ENCODE assay signal across 17 cellular contexts in genomic region chr16:72902276-72902675, GRCh38.
DNase-seq lines count a peak whose midpoint lies in the region; FAIRE-seq and TF ChIP-seq lines count a peak whose summit lies in the region.
"Had no signal": no experiment of that assay in that cellular context is flagged by ENCODE, and none has a peak within 500 bp of the region (broad histone marks: within the 10 kb centered on the region; RNA-seq: fewer than 3 reads in every experiment).

No MANE protein-coding gene starts in this region.

- H3K4me2 ChIP-seq in BLaER1 treated with 17β-estradiol and CSF1 and Interleukin-3, amounts not matched to agents 10 nM and 100 nM, result peak overlapping the region in 6 of 11 experiments; percentile 15 to 62 (median 30); a peak in 9 of 22 replicates
- H3K4me2 ChIP-seq: GM23338 had no signal

- H3K9ac ChIP-seq in BLaER1 treated with 17β-estradiol and CSF1 and Interleukin-3, amounts not matched to agents 10 nM and 100 nM, result no peak overlapping the region

- no peak overlapping the region for H3K4me3 ChIP-seq in BE2C (ENCODE audit: low read depth, low read length)
- no peak overlapping the region for H3K4me3 ChIP-seq in BLaER1 treated with 17β-estradiol and CSF1 and Interleukin-3, amounts not matched to agents 10 nM and 100 nM
- no peak overlapping the region for H3K4me3 ChIP-seq in effector memory CD4-positive, alpha-beta T cell (ENCODE audit: insufficient read depth, low read depth, low read length, poor library complexity, severe bottlenecking)
- H3K4me3 ChIP-seq: GM23338 had no signal

- TF ChIP-seq CTCF in BE2C (IDR thresholded peaks at IDR 0.05; ENCODE audit: low read depth, low read length), result no peak
- no peak for TF ChIP-seq CTCF in chondrocyte (IDR thresholded peaks at IDR 0.05)
- TF ChIP-seq CTCF in progenitor cell of endocrine pancreas (IDR thresholded peaks at IDR 0.05; ENCODE audit: unreplicated experiment), result no peak

- H3K27ac Mint-ChIP-seq in chondrocyte (ENCODE audit: unreplicated experiment) (peak overlapping the region; percentile 57), progenitor cell of endocrine pancreas (peak overlapping the region; percentile 82)
- H3K27ac Mint-ChIP-seq: CD4-positive, alpha-beta T cell; GM23338 had no signal

- H3K4me1 Mint-ChIP-seq in chondrocyte (ENCODE audit: low read depth) (peaks cover 36% of the 10 kb centered on the region), progenitor cell of endocrine pancreas (ENCODE audit: low read depth) (peaks cover 54% of the 10 kb centered on the region)
- H3K4me1 Mint-ChIP-seq: GM23338 had no signal

- no peak for FAIRE-seq in GM12891 (lab: Jason Lieb, UNC)
- FAIRE-seq: A204.1, D721Med, H54 had no signal

- no peaks in the 10 kb centered on the region for H3K27me3 ChIP-seq in BE2C
- H3K27me3 ChIP-seq in BLaER1 treated with 17β-estradiol and CSF1 and Interleukin-3, amounts not matched to agents 10 nM and 100 nM, result no peaks in the 10 kb centered on the region
- H3K27me3 ChIP-seq in effector memory CD4-positive, alpha-beta T cell (replicated peaks; ENCODE audit: control insufficient read depth, insufficient read depth, low read length, poor library complexity, severe bottlenecking), result no peaks in the 10 kb centered on the region

- H3K4me3 Mint-ChIP-seq in chondrocyte (ENCODE audit: unreplicated experiment), result no peak overlapping the region
- H3K4me3 Mint-ChIP-seq in progenitor cell of endocrine pancreas (ENCODE audit: low read depth), result no peak overlapping the region
- H3K4me3 Mint-ChIP-seq: CD4-positive, alpha-beta T cell; GM23338 had no signal

- TF ChIP-seq POLR2A in GM12891 (IDR thresholded peaks at IDR 0.05; ENCODE audit: low read depth, low read length), result no peak

- H3K9me3 ChIP-seq in BE2C, result no peaks in the 10 kb centered on the region
- no peaks in the 10 kb centered on the region for H3K9me3 ChIP-seq in BLaER1 treated with 17β-estradiol and CSF1 and Interleukin-3, amounts not matched to agents 10 nM and 100 nM (replicated peaks in 1 of 11)
- no peaks in the 10 kb centered on the region for H3K9me3 ChIP-seq in effector memory CD4-positive, alpha-beta T cell (ENCODE audit: control insufficient read depth, low read length)
- H3K9me3 ChIP-seq: Caco-2 had no signal

- H3K4me1 ChIP-seq in BE2C, result peaks cover 21% of the 10 kb centered on the region
- H3K4me1 ChIP-seq in BLaER1 treated with 17β-estradiol and CSF1 and Interleukin-3, amounts not matched to agents 10 nM and 100 nM, result peaks cover 0 to 42% (median 21%) of the 10 kb centered on the region in 10 experiments; a peak in 18 of 20 replicates
- no peaks in the 10 kb centered on the region for H3K4me1 ChIP-seq in effector memory CD4-positive, alpha-beta T cell (ENCODE audit: control insufficient read depth, insufficient read depth, low read length, poor library complexity, severe bottlenecking)
- H3K4me1 ChIP-seq: Caco-2 had no signal

- peaks cover 5% of the 10 kb centered on the region for H3K36me3 Mint-ChIP-seq in chondrocyte (ENCODE audit: low read depth)
- H3K36me3 Mint-ChIP-seq in progenitor cell of endocrine pancreas (ENCODE audit: insufficient read depth), result peaks cover 3% of the 10 kb centered on the region

- no peak overlapping the region for H3K27ac ChIP-seq in BLaER1 treated with 17β-estradiol and CSF1 and Interleukin-3, amounts not matched to agents 10 nM and 100 nM
- no peak overlapping the region for H3K27ac ChIP-seq in effector memory CD4-positive, alpha-beta T cell (ENCODE audit: insufficient read depth, low read length, poor library complexity, severe bottlenecking)
- H3K27ac ChIP-seq: C4-2B had no signal

- no peaks in the 10 kb centered on the region for H3K27me3 Mint-ChIP-seq in chondrocyte (ENCODE audit: low read depth)
- no peaks in the 10 kb centered on the region for H3K27me3 Mint-ChIP-seq in progenitor cell of endocrine pancreas
- H3K27me3 Mint-ChIP-seq: CD4-positive, alpha-beta T cell had no signal

- peaks cover 0 to 100% (median 0%) of the 10 kb centered on the region in 11 experiments; a peak in 5 of 22 replicates for H4K20me1 ChIP-seq in BLaER1 treated with 17β-estradiol and CSF1 and Interleukin-3, amounts not matched to agents 10 nM and 100 nM

- DNase-seq in BE2C (peak; percentile 83), chondrocyte (ENCODE audit: low spot score) (no peak), progenitor cell of endocrine pancreas (ENCODE audit: low spot score, unreplicated experiment) (no peak), Ammon's horn (ENCODE audit: low spot score) (no peak), GM12891 (ENCODE audit: insufficient read length, low spot score) (no peak)
- DNase-seq in effector memory CD4-positive, alpha-beta T cell, result no peak
- DNase-seq: AML-193; Caco-2; CD4-positive, alpha-beta T cell; GDM1; HCEC 1CT had no signal

- H3K9me3 Mint-ChIP-seq in chondrocyte (ENCODE audit: low read depth), result no peaks in the 10 kb centered on the region
- H3K9me3 Mint-ChIP-seq in progenitor cell of endocrine pancreas (ENCODE audit: low read depth), result no peaks in the 10 kb centered on the region
- H3K9me3 Mint-ChIP-seq: CD4-positive, alpha-beta T cell; GM23338 had no signal

- H3K36me3 ChIP-seq in BE2C, result no peaks in the 10 kb centered on the region; the same call in 1 of the 2 replicates
- H3K36me3 ChIP-seq in BLaER1 treated with 17β-estradiol and CSF1 and Interleukin-3, amounts not matched to agents 10 nM and 100 nM, result peaks cover 0 to 42% (median 0%) of the 10 kb centered on the region in 11 experiments; a peak in 3 of 22 replicates
- H3K36me3 ChIP-seq in effector memory CD4-positive, alpha-beta T cell (ENCODE audit: control insufficient read depth, insufficient read depth, low read length), result no peaks in the 10 kb centered on the region

TF ChIP-seq in GM12891, 5 proteins besides CTCF, POLR2A, EP300 and RAD21:
- TF ChIP-seq SPI1 (IDR thresholded peaks at IDR 0.05; ENCODE audit: low read depth, low read length), result no peak
- no peak for TF ChIP-seq PAX5 (IDR thresholded peaks at IDR 0.05; ENCODE audit: insufficient read depth, low read length, severe bottlenecking)
- no peak for TF ChIP-seq TAF1 (IDR thresholded peaks at IDR 0.05; ENCODE audit: low read depth, low read length)
- TF ChIP-seq POU2F2 (IDR thresholded peaks at IDR 0.05; ENCODE audit: low read depth, low read length), result no peak
- no peak for TF ChIP-seq POLR2AphosphoS5 (IDR thresholded peaks at IDR 0.05; ENCODE audit: low read depth, low read length)
